Comparison of ENCODE assay signal across 15 cellular contexts in genomic region chr4:148312996-148313490, GRCh38.
DNase-seq lines count a peak whose midpoint lies in the region; ATAC-seq and TF ChIP-seq lines count a peak whose summit lies in the region.
"Had no signal": no experiment of that assay in that cellular context is flagged by ENCODE, and none has a peak within 500 bp of the region (broad histone marks: within the 10 kb centered on the region; RNA-seq: fewer than 3 reads in every experiment).

No MANE protein-coding gene starts in this region.

- no peaks in the 10 kb centered on the region for H3K9me3 ChIP-seq in HEK293 (ENCODE audit: control insufficient read depth, insufficient read depth, low read depth, low read length)
- no peaks in the 10 kb centered on the region for H3K9me3 ChIP-seq in psoas muscle
- no peaks in the 10 kb centered on the region for H3K9me3 ChIP-seq in tibial nerve
- H3K9me3 ChIP-seq: BE2C, HAP-1 had no signal

- H3K4me1 ChIP-seq in HEK293 (ENCODE audit: control insufficient read depth, insufficient read depth, low read length) (no peaks in the 10 kb centered on the region), psoas muscle (peaks cover 51% of the 10 kb centered on the region), tibial nerve (peaks cover 0 to 14% (median 0%) of the 10 kb centered on the region in 4 donors)
- H3K4me1 ChIP-seq: BE2C had no signal

- no peak for TF ChIP-seq EP300 in tibial nerve (IDR thresholded peaks at IDR 0.05)

- DNase-seq in dermis blood vessel endothelial cell (peak; percentile 52), psoas muscle (no peak), left lobe of liver (ENCODE audit: low spot score) (no peak), tibial nerve (ENCODE audit: low spot score in 2 of 2) (no peak)
- no peak for DNase-seq in activated CD4-positive, alpha-beta T cell treated with anti-CD3 and anti-CD28 coated beads for 1 hour
- DNase-seq: BE2C; CD4-positive, alpha-beta memory T cell; DND-41; GDM1; GOT3; HFFc6 had no signal

- CTCF ChIA-PET in HEK293 (lab: Yijun Ruan, JAX), result interaction anchor here (0.7 kb wide), 1 partner anchor 446 kb away, joined by 3 read pairs; no protein-coding TSS in a partner anchor

- TF ChIP-seq CTCF in HEK293 (tag by site-specific recombination; IDR thresholded peaks at IDR 0.05), result no peak
- TF ChIP-seq CTCF in psoas muscle (IDR thresholded peaks at IDR 0.05), result no peak
- no peak for TF ChIP-seq CTCF in tibial nerve (IDR thresholded peaks at IDR 0.05)

- H3K4me3 ChIP-seq in HEK293 (ENCODE audit: low read depth, low read length) (no peak overlapping the region), psoas muscle (no peak overlapping the region), tibial nerve (no peak overlapping the region)
- H3K4me3 ChIP-seq: HAP-1 had no signal

- no peaks in the 10 kb centered on the region; a peak in 1 of 3 replicates for H3K36me3 ChIP-seq in HEK293 (ENCODE audit: control insufficient read depth in 2 of 2, insufficient read depth in 1 of 2, low read length in 2 of 2)
- H3K36me3 ChIP-seq in psoas muscle (ENCODE audit: insufficient read depth in 1 of 2, low read depth in 1 of 2), result no peaks in the 10 kb centered on the region
- no peaks in the 10 kb centered on the region for H3K36me3 ChIP-seq in tibial nerve
- H3K36me3 ChIP-seq: BE2C, HAP-1 had no signal

- H3K27me3 ChIP-seq in psoas muscle (ENCODE audit: insufficient read depth in 3 of 3, low read length in 2 of 3) (no peaks in the 10 kb centered on the region), tibial nerve (no peaks in the 10 kb centered on the region)
- H3K27me3 ChIP-seq: BE2C had no signal

- intact Hi-C loops in psoas muscle (cut with DNase I), result loop anchor here in 1 of 2 donors (5.0 kb wide), 1 partner anchor 129 kb away; the partner anchor contains the start of gene NR3C2

- ATAC-seq in psoas muscle (no peak), left lobe of liver (no peak), GM21619 (IDR thresholded peaks at IDR 0.05; ENCODE audit: unreplicated experiment) (no peak)

- no peak for TF ChIP-seq POLR2A in tibial nerve (IDR thresholded peaks at IDR 0.05)

- H3K27ac ChIP-seq in HEK293 (ENCODE audit: extremely low read depth, low read depth, low read length) (no peak overlapping the region), psoas muscle (peak overlapping the region; percentile 69), tibial nerve (no peak overlapping the region)
- H3K27ac ChIP-seq: C4-2B had no signal

- 43 to 53% (median 52%) methylated on average over 2 of the region's 2 CpGs for WGBS in psoas muscle, 3 donors
- WGBS in tibial nerve, 2 donors, result 46 to 57% methylated on average over 2 of the region's 2 CpGs

- POLR2A ChIA-PET in HEK293 (lab: Yijun Ruan, JAX), result no interaction called here

TF ChIP-seq in HEK293, 187 proteins besides CTCF, POLR2A, EP300 and RAD21:
- TF ChIP-seq, protein P1, sequence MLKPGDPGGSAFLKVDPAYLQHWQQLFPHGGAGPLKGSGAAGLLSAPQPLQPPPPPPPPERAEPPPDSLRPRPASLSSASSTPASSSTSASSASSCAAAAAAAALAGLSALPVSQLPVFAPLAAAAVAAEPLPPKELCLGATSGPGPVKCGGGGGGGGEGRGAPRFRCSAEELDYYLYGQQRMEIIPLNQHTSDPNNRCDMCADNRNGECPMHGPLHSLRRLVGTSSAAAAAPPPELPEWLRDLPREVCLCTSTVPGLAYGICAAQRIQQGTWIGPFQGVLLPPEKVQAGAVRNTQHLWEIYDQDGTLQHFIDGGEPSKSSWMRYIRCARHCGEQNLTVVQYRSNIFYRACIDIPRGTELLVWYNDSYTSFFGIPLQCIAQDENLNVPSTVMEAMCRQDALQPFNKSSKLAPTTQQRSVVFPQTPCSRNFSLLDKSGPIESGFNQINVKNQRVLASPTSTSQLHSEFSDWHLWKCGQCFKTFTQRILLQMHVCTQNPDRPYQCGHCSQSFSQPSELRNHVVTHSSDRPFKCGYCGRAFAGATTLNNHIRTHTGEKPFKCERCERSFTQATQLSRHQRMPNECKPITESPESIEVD (tag by site-specific recombination; IDR thresholded peaks at IDR 0.05), result peak; percentile 45
- TF ChIP-seq ZNF664 (tag by site-specific recombination; IDR thresholded peaks at IDR 0.05) (0 out of 2 replicates have a peak, but pooled peaks have one; percentile 23), ZNF626 (tag by site-specific recombination; IDR thresholded peaks at IDR 0.05) (no peak)
